Comparison of ENCODE assay signal across 8 cellular contexts in the genomic region with DNA sequence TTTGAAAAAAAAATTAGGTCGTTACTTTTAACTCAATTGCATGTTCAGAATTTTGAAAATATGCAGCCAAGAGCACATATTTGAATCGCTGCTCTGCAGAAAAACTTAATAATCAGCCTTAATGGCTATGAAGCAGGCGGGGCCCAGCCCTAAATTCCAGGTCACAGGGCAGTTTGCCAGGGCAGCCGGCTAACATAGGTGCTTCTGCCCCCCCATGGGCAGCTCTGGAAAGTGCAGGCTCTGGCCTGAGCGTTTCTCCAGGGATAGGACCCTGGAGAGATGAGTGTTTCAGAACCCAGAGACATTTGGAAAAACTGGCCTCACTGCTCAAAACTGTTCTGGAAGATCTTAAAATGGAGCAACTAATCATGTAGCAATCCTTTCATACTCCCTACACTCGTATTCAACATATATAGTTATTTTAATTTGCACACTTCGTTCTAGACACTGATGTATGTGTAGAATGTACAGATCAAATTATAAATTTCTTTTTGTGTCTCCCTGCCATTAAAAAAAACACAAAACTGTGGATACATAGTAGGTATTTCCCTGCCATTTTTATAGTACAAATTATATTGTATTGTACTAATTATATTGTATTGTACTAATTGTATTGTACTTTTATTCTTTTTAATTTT. TPM values are rescaled to one million over a fixed set of nuclear protein-coding genes. Genes with fewer than 3 reads are reported as not detected.
DNase-seq lines count a peak whose midpoint lies in the region; ATAC-seq and TF ChIP-seq lines count a peak whose summit lies in the region.

No MANE protein-coding gene starts in this region.

- H3K9me3 Mint-ChIP-seq in activated naive CD8-positive, alpha-beta T cell treated with anti-CD3 and anti-CD28 coated beads for 36 hours, result no peaks in the 10 kb centered on the region

- H3K4me3 Mint-ChIP-seq in activated naive CD8-positive, alpha-beta T cell treated with anti-CD3 and anti-CD28 coated beads for 36 hours, result no peak overlapping the region

- TF ChIP-seq CTCF in psoas muscle (IDR thresholded peaks at IDR 0.05), result peak; percentile 95
- TF ChIP-seq CTCF in vagina (IDR thresholded peaks at IDR 0.05), result peak; percentile 60 to 91 (median 67)

- ATAC-seq in GM19463 (IDR thresholded peaks at IDR 0.05; ENCODE audit: unreplicated experiment) (peak; percentile 67), psoas muscle (peak; percentile 94 to 99 (median 98))

- no peak overlapping the region for H3K27ac ChIP-seq in psoas muscle
- H3K27ac ChIP-seq in vagina, result no peak overlapping the region

- H3K27me3 ChIP-seq in psoas muscle (ENCODE audit: insufficient read depth in 3 of 3, low read length in 2 of 3) (no peaks in the 10 kb centered on the region), vagina (no peaks in the 10 kb centered on the region)

- H3K9me3 ChIP-seq in psoas muscle (no peaks in the 10 kb centered on the region), vagina (no peaks in the 10 kb centered on the region)

- intact Hi-C loops in cardiac septum (cut with DNase I), result loop anchor here (1.0 to 10.0 kb wide), 2 partner anchors 97 to 181 kb away; partner anchors contain the start of gene DNAL1
- intact Hi-C loops in psoas muscle (cut with DNase I), result loop anchor here (1.0 to 2.0 kb wide), 3 partner anchors 97 to 102 kb away; no protein-coding TSS in a partner anchor
- intact Hi-C loops in vagina (cut with DNase I), result loop anchor here (5.0 kb wide), 1 partner anchor 98 kb away; no protein-coding TSS in a partner anchor

- no peak for TF ChIP-seq POLR2A in vagina (IDR thresholded peaks at IDR 0.05)

- H3K4me1 ChIP-seq in psoas muscle, result peaks cover 12% of the 10 kb centered on the region
- H3K4me1 ChIP-seq in vagina, result peaks cover 7% of the 10 kb centered on the region

- peaks cover 3% of the 10 kb centered on the region for H3K27me3 Mint-ChIP-seq in activated naive CD8-positive, alpha-beta T cell treated with anti-CD3 and anti-CD28 coated beads for 36 hours

- H3K4me3 ChIP-seq in psoas muscle (no peak overlapping the region), vagina (no peak overlapping the region)

- peaks cover 17% of the 10 kb centered on the region for H3K4me1 Mint-ChIP-seq in activated naive CD8-positive, alpha-beta T cell treated with anti-CD3 and anti-CD28 coated beads for 36 hours

- peak; percentile 81 for DNase-seq in Ammon's horn (ENCODE audit: low spot score)
- DNase-seq in NCI-H1417 (lab: John Stamatoyannopoulos, UW), result peak; percentile 53 to 84 (median 80)
- peak; percentile 38 to 81 for DNase-seq in SW 1271 (lab: John Stamatoyannopoulos, UW)
- DNase-seq in activated naive CD8-positive, alpha-beta T cell treated with anti-CD3 and anti-CD28 coated beads for 36 hours, result peak; percentile 78
- peak; percentile 94 for DNase-seq in cardiac septum (ENCODE audit: low spot score)
- peak; percentile 92 to 96 for DNase-seq in psoas muscle
- DNase-seq in vagina (ENCODE audit: extremely low spot score in 2 of 2), result peak in 1 of 2 donors; percentile 92

- H3K36me3 ChIP-seq in psoas muscle (ENCODE audit: insufficient read depth in 1 of 2, low read depth in 1 of 2) (no peaks in the 10 kb centered on the region), vagina (no peaks in the 10 kb centered on the region)

- WGBS in psoas muscle, 3 donors, result 11 to 12% (median 11%) methylated on average over 7 of the region's 7 CpGs

- H3K36me3 Mint-ChIP-seq in activated naive CD8-positive, alpha-beta T cell treated with anti-CD3 and anti-CD28 coated beads for 36 hours, result no peaks in the 10 kb centered on the region

- no peak overlapping the region for H3K27ac Mint-ChIP-seq in activated naive CD8-positive, alpha-beta T cell treated with anti-CD3 and anti-CD28 coated beads for 36 hours

RNA-seq across cellular contexts. Expression of gene PTGR2, which starts 26.0 kb away (rescaled TPM):
- total RNA-seq in activated naive CD8-positive, alpha-beta T cell treated with anti-CD3 and anti-CD28 coated beads for 36 hours, result 1 to 10 TPM; 6.5 to 6.7 TPM
- total RNA-seq in cardiac septum (36.7 TPM), psoas muscle (10 to 100 TPM; 12.3 to 23.8 (median 20.4) TPM), vagina (5.6 TPM)
- polyA plus RNA-seq in psoas muscle, result 10 to 100 TPM in 2 of 3 donors, 1 to 10 TPM in 1; 7.9 to 11.5 (median 11.2) TPM
